In the genomic region with DNA sequence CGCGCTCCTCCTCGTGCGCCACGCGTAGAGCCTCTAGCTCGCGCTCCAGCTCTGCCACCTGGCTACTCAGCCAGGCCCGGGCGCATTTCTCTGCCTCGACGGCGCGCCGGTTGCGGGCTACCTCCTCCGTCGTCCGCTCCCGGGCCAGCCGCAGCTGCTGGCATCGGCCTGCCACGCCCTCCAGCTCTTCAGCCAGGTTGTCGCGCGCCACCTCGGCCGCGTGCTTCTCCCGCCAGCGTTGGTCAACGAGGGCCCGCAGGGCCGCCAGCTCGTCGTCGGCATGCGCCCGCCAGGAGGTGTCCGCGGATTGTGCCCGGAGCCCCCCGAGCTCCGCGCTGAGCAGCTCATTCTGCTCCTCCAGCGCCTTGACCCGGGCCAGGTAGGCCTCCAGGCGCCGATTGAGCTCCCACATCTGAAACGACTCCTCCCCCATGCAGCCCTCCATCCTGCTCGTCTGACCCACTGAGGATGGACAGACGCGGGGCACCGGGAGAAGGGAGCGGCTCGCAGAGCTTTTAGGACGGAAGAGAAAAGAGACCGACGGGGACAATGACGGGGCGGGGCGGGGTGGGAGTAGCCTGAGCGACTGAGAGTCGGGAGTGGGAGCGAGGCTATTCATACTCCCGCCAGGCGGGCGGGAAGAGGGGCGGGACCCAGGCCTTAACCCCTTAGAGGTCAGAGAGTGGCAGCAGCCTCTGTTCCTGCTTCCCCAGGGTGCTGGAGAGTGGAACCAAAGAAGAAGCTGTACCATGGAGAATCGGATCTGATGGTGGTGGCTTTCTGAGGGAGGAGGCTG, we compare ENCODE assay signal across 1 cellular context.
TF ChIP-seq lines count a peak whose summit lies in the region.

NES (minus strand) TSS at position 588 of the 796 bp plus-strand sequence; CDS start at position 445, 143 bp downstream.

TF ChIP-seq in H1, 55 proteins besides CTCF, POLR2A, EP300 and RAD21:
- TF ChIP-seq ATF3 (IDR thresholded peaks at IDR 0.05; ENCODE audit: insufficient read depth, low read depth, low read length) (no peak), SAP30 (IDR thresholded peaks at IDR 0.05; ENCODE audit: insufficient read depth, insufficient replicate concordance, low read length) (no peak), SUZ12 (IDR thresholded peaks at IDR 0.05; ENCODE audit: low read length) (no peak), RFX5 (IDR thresholded peaks at IDR 0.05; ENCODE audit: borderline replicate concordance, low read depth, low read length) (no peak), SP4 (IDR thresholded peaks at IDR 0.05; ENCODE audit: low read length) (0 out of 2 replicates have a peak, but pooled peaks have one; percentile 17), JUN (IDR thresholded peaks at IDR 0.05; ENCODE audit: low read depth, low read length) (no peak), TAF1 (IDR thresholded peaks at IDR 0.05; ENCODE audit: low read depth, low read length) (peak; percentile 95), CEBPB (IDR thresholded peaks at IDR 0.05; ENCODE audit: low read depth, low read length) (no peak), TAF7 (optimal IDR thresholded peaks at IDR 0.05; ENCODE audit: borderline replicate concordance, low read depth, low read length) (peak; percentile 90), TEAD4 (IDR thresholded peaks at IDR 0.05; ENCODE audit: low read depth, low read length) (no peak), GABPA (IDR thresholded peaks at IDR 0.05; ENCODE audit: borderline replicate concordance, insufficient read depth, low read length) (no peak), TBP (IDR thresholded peaks at IDR 0.05; ENCODE audit: low read depth, low read length) (peak; percentile 95), RBBP5 (IDR thresholded peaks at IDR 0.05; ENCODE audit: borderline replicate concordance, low read depth, low read length) (0 out of 2 replicates have a peak, but pooled peaks have one; percentile 48), BACH1 (IDR thresholded peaks at IDR 0.05; ENCODE audit: low read length) (no peak), SRF (IDR thresholded peaks at IDR 0.05; ENCODE audit: low read depth, low read length) (no peak), CBX5 (IDR thresholded peaks at IDR 0.05; ENCODE audit: low read depth, low read length) (no peak), SP1 (IDR thresholded peaks at IDR 0.05; ENCODE audit: low read depth, low read length) (peak; percentile 83), JUND (IDR thresholded peaks at IDR 0.05; ENCODE audit: low read length) (no peak), POLR2AphosphoS5 (IDR thresholded peaks at IDR 0.05; ENCODE audit: low read depth, low read length) (peak; percentile 56; the same call in 1 of the 2 replicates), POU5F1 (IDR thresholded peaks at IDR 0.05; ENCODE audit: low read depth, low read length) (no peak), HDAC2 (IDR thresholded peaks at IDR 0.05; ENCODE audit: borderline replicate concordance in 1 of 2, low read depth in 2 of 2, low read length in 2 of 2) (0 out of 4 replicates have a peak, but pooled peaks of 1 of the 2 experiments have one; percentile 39), RNF2 (IDR thresholded peaks at IDR 0.05; ENCODE audit: borderline replicate concordance, low read depth, low read length, missing control alignments, poor library complexity, severe bottlenecking) (no peak), EGR1 (IDR thresholded peaks at IDR 0.05; ENCODE audit: borderline replicate concordance, low read depth, low read length) (no peak), BRCA1 (IDR thresholded peaks at IDR 0.05; ENCODE audit: low read depth, low read length) (no peak), EZH2 (IDR thresholded peaks at IDR 0.05; ENCODE audit: low read depth, low read length, severe bottlenecking) (peak; percentile 21), ASH2L (IDR thresholded peaks at IDR 0.05; ENCODE audit: low read length) (peak; percentile 48), ATF2 (IDR thresholded peaks at IDR 0.05; ENCODE audit: low read length) (no peak), KDM4A (IDR thresholded peaks at IDR 0.05; ENCODE audit: low read depth, low read length, severe bottlenecking) (peak; percentile 68), SIN3A (conservative IDR thresholded peaks at IDR 0.05 in 1 of 2, IDR thresholded peaks at IDR 0.05 in 1 of 2; ENCODE audit: low read depth in 1 of 2, low read length in 2 of 2) (peak; percentile 21 to 79; a peak in 1 of 4 replicates), CBX8 (IDR thresholded peaks at IDR 0.05; ENCODE audit: borderline replicate concordance, low read depth, low read length) (no peak), PHF8 (conservative IDR thresholded peaks at IDR 0.05; ENCODE audit: low read depth, low read length) (peak; percentile 65), NANOG (IDR thresholded peaks at IDR 0.05; ENCODE audit: insufficient read depth, low read depth, low read length, poor library complexity, severe bottlenecking) (no peak)
- TF ChIP-seq, protein P1, sequence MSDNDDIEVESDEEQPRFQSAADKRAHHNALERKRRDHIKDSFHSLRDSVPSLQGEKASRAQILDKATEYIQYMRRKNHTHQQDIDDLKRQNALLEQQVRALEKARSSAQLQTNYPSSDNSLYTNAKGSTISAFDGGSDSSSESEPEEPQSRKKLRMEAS (IDR thresholded peaks at IDR 0.05) = peak; percentile 95
- TF ChIP-seq, protein P2, sequence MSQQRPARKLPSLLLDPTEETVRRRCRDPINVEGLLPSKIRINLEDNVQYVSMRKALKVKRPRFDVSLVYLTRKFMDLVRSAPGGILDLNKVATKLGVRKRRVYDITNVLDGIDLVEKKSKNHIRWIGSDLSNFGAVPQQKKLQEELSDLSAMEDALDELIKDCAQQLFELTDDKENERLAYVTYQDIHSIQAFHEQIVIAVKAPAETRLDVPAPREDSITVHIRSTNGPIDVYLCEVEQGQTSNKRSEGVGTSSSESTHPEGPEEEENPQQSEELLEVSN (IDR thresholded peaks at IDR 0.05) = peak; percentile 99
- TF ChIP-seq, protein P3, sequence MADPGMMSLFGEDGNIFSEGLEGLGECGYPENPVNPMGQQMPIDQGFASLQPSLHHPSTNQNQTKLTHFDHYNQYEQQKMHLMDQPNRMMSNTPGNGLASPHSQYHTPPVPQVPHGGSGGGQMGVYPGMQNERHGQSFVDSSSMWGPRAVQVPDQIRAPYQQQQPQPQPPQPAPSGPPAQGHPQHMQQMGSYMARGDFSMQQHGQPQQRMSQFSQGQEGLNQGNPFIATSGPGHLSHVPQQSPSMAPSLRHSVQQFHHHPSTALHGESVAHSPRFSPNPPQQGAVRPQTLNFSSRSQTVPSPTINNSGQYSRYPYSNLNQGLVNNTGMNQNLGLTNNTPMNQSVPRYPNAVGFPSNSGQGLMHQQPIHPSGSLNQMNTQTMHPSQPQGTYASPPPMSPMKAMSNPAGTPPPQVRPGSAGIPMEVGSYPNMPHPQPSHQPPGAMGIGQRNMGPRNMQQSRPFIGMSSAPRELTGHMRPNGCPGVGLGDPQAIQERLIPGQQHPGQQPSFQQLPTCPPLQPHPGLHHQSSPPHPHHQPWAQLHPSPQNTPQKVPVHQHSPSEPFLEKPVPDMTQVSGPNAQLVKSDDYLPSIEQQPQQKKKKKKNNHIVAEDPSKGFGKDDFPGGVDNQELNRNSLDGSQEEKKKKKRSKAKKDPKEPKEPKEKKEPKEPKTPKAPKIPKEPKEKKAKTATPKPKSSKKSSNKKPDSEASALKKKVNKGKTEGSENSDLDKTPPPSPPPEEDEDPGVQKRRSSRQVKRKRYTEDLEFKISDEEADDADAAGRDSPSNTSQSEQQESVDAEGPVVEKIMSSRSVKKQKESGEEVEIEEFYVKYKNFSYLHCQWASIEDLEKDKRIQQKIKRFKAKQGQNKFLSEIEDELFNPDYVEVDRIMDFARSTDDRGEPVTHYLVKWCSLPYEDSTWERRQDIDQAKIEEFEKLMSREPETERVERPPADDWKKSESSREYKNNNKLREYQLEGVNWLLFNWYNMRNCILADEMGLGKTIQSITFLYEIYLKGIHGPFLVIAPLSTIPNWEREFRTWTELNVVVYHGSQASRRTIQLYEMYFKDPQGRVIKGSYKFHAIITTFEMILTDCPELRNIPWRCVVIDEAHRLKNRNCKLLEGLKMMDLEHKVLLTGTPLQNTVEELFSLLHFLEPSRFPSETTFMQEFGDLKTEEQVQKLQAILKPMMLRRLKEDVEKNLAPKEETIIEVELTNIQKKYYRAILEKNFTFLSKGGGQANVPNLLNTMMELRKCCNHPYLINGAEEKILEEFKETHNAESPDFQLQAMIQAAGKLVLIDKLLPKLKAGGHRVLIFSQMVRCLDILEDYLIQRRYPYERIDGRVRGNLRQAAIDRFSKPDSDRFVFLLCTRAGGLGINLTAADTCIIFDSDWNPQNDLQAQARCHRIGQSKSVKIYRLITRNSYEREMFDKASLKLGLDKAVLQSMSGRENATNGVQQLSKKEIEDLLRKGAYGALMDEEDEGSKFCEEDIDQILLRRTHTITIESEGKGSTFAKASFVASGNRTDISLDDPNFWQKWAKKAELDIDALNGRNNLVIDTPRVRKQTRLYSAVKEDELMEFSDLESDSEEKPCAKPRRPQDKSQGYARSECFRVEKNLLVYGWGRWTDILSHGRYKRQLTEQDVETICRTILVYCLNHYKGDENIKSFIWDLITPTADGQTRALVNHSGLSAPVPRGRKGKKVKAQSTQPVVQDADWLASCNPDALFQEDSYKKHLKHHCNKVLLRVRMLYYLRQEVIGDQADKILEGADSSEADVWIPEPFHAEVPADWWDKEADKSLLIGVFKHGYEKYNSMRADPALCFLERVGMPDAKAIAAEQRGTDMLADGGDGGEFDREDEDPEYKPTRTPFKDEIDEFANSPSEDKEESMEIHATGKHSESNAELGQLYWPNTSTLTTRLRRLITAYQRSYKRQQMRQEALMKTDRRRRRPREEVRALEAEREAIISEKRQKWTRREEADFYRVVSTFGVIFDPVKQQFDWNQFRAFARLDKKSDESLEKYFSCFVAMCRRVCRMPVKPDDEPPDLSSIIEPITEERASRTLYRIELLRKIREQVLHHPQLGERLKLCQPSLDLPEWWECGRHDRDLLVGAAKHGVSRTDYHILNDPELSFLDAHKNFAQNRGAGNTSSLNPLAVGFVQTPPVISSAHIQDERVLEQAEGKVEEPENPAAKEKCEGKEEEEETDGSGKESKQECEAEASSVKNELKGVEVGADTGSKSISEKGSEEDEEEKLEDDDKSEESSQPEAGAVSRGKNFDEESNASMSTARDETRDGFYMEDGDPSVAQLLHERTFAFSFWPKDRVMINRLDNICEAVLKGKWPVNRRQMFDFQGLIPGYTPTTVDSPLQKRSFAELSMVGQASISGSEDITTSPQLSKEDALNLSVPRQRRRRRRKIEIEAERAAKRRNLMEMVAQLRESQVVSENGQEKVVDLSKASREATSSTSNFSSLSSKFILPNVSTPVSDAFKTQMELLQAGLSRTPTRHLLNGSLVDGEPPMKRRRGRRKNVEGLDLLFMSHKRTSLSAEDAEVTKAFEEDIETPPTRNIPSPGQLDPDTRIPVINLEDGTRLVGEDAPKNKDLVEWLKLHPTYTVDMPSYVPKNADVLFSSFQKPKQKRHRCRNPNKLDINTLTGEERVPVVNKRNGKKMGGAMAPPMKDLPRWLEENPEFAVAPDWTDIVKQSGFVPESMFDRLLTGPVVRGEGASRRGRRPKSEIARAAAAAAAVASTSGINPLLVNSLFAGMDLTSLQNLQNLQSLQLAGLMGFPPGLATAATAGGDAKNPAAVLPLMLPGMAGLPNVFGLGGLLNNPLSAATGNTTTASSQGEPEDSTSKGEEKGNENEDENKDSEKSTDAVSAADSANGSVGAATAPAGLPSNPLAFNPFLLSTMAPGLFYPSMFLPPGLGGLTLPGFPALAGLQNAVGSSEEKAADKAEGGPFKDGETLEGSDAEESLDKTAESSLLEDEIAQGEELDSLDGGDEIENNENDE (IDR thresholded peaks at IDR 0.05; ENCODE audit: insufficient replicate concordance, low read length) = no peak
